Comparison of ENCODE assay signal across 23 cellular contexts in genomic region chr6:4377635-4378034, GRCh38.
DNase-seq lines count a peak whose midpoint lies in the region; ATAC-seq lines count a peak whose summit lies in the region.
"Had no signal": no experiment of that assay in that cellular context is flagged by ENCODE, and none has a peak within 500 bp of the region (broad histone marks: within the 10 kb centered on the region; RNA-seq: fewer than 3 reads in every experiment).

No MANE protein-coding gene starts in this region.

- H3K36me3 ChIP-seq in SJSA1: no peaks in the 10 kb centered on the region
- H3K36me3 ChIP-seq: HAP-1, MG63, SJCRH30 had no signal

- intact Hi-C loops in Right ventricle myocardium superior (cut with DNase I) (no loop called here), cardiac septum (cut with DNase I) (no loop called here)

- no peaks in the 10 kb centered on the region; the same call in none of the 2 replicates for H3K9me3 ChIP-seq in SJSA1 (replicated peaks)
- H3K9me3 ChIP-seq: HAP-1, MG63, SJCRH30 had no signal

- H3K27me3 ChIP-seq in SJSA1 (replicated peaks): no peaks in the 10 kb centered on the region
- H3K27me3 ChIP-seq: MG63, SJCRH30 had no signal

- peaks cover 45% of the 10 kb centered on the region for H3K4me1 ChIP-seq in SJSA1 (replicated peaks)
- H3K4me1 ChIP-seq: HAP-1 had no signal

- ATAC-seq in Right ventricle myocardium superior (ENCODE audit: poor library complexity): peak; percentile 42
- ATAC-seq: GM23338, HepG2 had no signal

- no peak overlapping the region for H3K27ac ChIP-seq in SJSA1
- H3K27ac ChIP-seq: SJCRH30 had no signal

- H3K4me3 ChIP-seq in SJSA1: no peak overlapping the region
- H3K4me3 ChIP-seq: GM23338, HAP-1, MG63, SJCRH30 had no signal

- DNase-seq in Right ventricle myocardium superior (no peak), cardiac septum (ENCODE audit: low spot score) (no peak), SJSA1 (ENCODE audit: low read depth in 1 of 2, low spot score in 2 of 2) (peak; percentile 82 to 87), foreskin melanocyte (peak; percentile 59), anterior cingulate cortex (lab: John Stamatoyannopoulos, UW) (no peak), NCI-H1417 (lab: John Stamatoyannopoulos, UW) (no peak)
- no peak for DNase-seq in activated CD4-positive, alpha-beta T cell treated with anti-CD3 and anti-CD28 coated beads for 1 hour
- DNase-seq: 8988T, Calu3, DND-41, HFFc6, KBM-7, MG63, NCI-H1105 treated with DMSO at 0.1 percent for 48 hours, NCI-H1694, NCI-H2081, NCI-H2227 treated with DMSO at 0.1 percent for 48 hours, NCI-H510A, NCI-H69 had no signal

Comparison
In these comparisons a context has a peak if more than half of its experiments do, and no peak if none do; other contexts are left out.
1. DNase-seq: peak in SJSA1 (2 of 2) and foreskin melanocyte (single experiment); none in Right ventricle myocardium superior (single experiment), cardiac septum (single experiment), anterior cingulate cortex (0 of 58), activated CD4-positive, alpha-beta T cell treated with anti-CD3 and anti-CD28 coated beads for 1 hour (single experiment) and NCI-H1417 (0 of 3).